ENCODE assay signal across 21 cellular contexts in the genomic region with DNA sequence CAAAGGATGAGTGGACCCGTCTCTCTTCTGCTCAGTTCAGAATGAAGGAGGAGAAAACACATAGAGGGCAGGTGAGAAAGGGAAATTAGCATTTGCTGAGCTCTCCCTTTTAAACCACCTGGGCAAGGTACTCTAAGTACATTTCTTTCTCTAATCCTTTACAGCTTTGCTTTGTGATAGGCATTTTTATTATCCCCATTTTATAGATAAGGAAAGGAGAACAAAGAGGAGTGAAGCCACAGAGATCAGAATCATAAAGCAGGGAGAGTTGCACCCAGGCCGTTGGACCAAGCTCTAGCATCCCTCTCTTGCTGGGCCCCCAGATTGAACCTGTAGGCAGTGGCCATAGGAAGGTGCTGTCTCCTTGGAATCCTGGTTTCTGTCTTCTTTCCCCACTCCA. TPM values are rescaled to one million over a fixed set of nuclear protein-coding genes. Genes with fewer than 3 reads are reported as not detected.
A peak's percentile ranks its signal among the peaks of the same experiment; 100 is the strongest.
DNase-seq lines count a peak whose midpoint lies in the region; ATAC-seq and TF ChIP-seq lines count a peak whose summit lies in the region.
"Had no signal": no experiment of that assay in that cellular context is flagged by ENCODE, and none has a peak within 500 bp of the region (broad histone marks: within the 10 kb centered on the region; RNA-seq: fewer than 3 reads in every experiment).

No MANE protein-coding gene starts in this region.

- H4K91ac ChIP-seq in mesenchymal stem cell (ENCODE audit: low read length), result no peak overlapping the region

- no peak overlapping the region for H2BK12ac ChIP-seq in mesenchymal stem cell (ENCODE audit: low read length in 2 of 2)

- TF ChIP-seq EP300 in transverse colon (IDR thresholded peaks at IDR 0.05; ENCODE audit: low read depth), result no peak

- H3K27me3 ChIP-seq in mesenchymal stem cell (ENCODE audit: control insufficient read depth in 1 of 2, insufficient read depth in 1 of 2, low read length in 2 of 2) (no peaks in the 10 kb centered on the region), transverse colon (no peaks in the 10 kb centered on the region)
- no peaks in the 10 kb centered on the region for H3K27me3 ChIP-seq in naive thymus-derived CD4-positive, alpha-beta T cell (ENCODE audit: control insufficient read depth in 2 of 2, insufficient read depth in 2 of 2, low read length in 2 of 2)
- H3K27me3 ChIP-seq: MG63, SJCRH30 had no signal

- H2AK5ac ChIP-seq in mesenchymal stem cell (ENCODE audit: low read length, severe bottlenecking), result peak overlapping the region; percentile 92

- no peak overlapping the region for H2BK15ac ChIP-seq in mesenchymal stem cell (ENCODE audit: low read depth, poor library complexity, severe bottlenecking)

- H3K4me1 ChIP-seq in mesenchymal stem cell (ENCODE audit: control insufficient read depth, insufficient read depth, low read depth, low read length) (no peaks in the 10 kb centered on the region), transverse colon (peaks cover 0 to 34% (median 14%) of the 10 kb centered on the region in 4 donors)
- peaks cover 18 to 19% of the 10 kb centered on the region in 2 donors for H3K4me1 ChIP-seq in naive thymus-derived CD4-positive, alpha-beta T cell (ENCODE audit: control insufficient read depth in 2 of 2, insufficient read depth in 2 of 2, low read length in 2 of 2)
- H3K4me1 ChIP-seq: SJCRH30 had no signal

- H3K4me3 ChIP-seq in mesenchymal stem cell (ENCODE audit: insufficient read depth in 1 of 2, low read depth in 1 of 2, low read length in 2 of 2) (no peak overlapping the region), transverse colon (no peak overlapping the region)
- no peak overlapping the region for H3K4me3 ChIP-seq in naive thymus-derived CD4-positive, alpha-beta T cell (ENCODE audit: low read length)
- H3K4me3 ChIP-seq: A549, K562, MG63, SJCRH30 had no signal

- H3K9me3 Mint-ChIP-seq in natural killer cell treated with Interleukin-12 subunit alpha and Interleukin-12 subunit beta and Interleukin-15 and Interleukin-18, amount 100 ng/mL, for 72 hours, result no peaks in the 10 kb centered on the region
- peaks cover 0 to 2% of the 10 kb centered on the region in 2 donors for H3K9me3 Mint-ChIP-seq in natural killer cell
- peaks cover 0 to 4% (median 0%) of the 10 kb centered on the region in 11 donors for H3K9me3 Mint-ChIP-seq in naive thymus-derived CD4-positive, alpha-beta T cell
- H3K9me3 Mint-ChIP-seq: CD8-positive, alpha-beta T cell had no signal

- no peak overlapping the region for H3K4me3 Mint-ChIP-seq in natural killer cell treated with Interleukin-12 subunit alpha and Interleukin-12 subunit beta and Interleukin-15 and Interleukin-18, amount 100 ng/mL, for 72 hours
- no peak overlapping the region for H3K4me3 Mint-ChIP-seq in natural killer cell
- no peak overlapping the region for H3K4me3 Mint-ChIP-seq in naive thymus-derived CD4-positive, alpha-beta T cell
- H3K4me3 Mint-ChIP-seq: CD8-positive, alpha-beta T cell had no signal

- peaks cover 7% of the 10 kb centered on the region for H3K36me3 Mint-ChIP-seq in natural killer cell treated with Interleukin-12 subunit alpha and Interleukin-12 subunit beta and Interleukin-15 and Interleukin-18, amount 100 ng/mL, for 72 hours
- H3K36me3 Mint-ChIP-seq in natural killer cell, result no peaks in the 10 kb centered on the region
- peaks cover 0 to 32% (median 28%) of the 10 kb centered on the region in 5 donors for H3K36me3 Mint-ChIP-seq in naive thymus-derived CD4-positive, alpha-beta T cell

- WGBS in mesenchymal stem cell, result 52% methylated on average over 2 of the region's 2 CpGs
- WGBS in transverse colon (ENCODE audit: low coverage in 1 of 2), 2 donors, result 42 to 46% methylated on average over 2 of the region's 2 CpGs

- no peaks in the 10 kb centered on the region for H3K9me3 ChIP-seq in mesenchymal stem cell (ENCODE audit: control insufficient read depth, low read length)
- H3K9me3 ChIP-seq in transverse colon, result no peaks in the 10 kb centered on the region
- H3K9me3 ChIP-seq in naive thymus-derived CD4-positive, alpha-beta T cell (ENCODE audit: control insufficient read depth in 2 of 3, low read length in 3 of 3), result no peaks in the 10 kb centered on the region
- H3K9me3 ChIP-seq: MG63, SJCRH30 had no signal

- H3K27me3 Mint-ChIP-seq in natural killer cell treated with Interleukin-12 subunit alpha and Interleukin-12 subunit beta and Interleukin-15 and Interleukin-18, amount 100 ng/mL, for 72 hours, result no peaks in the 10 kb centered on the region
- no peaks in the 10 kb centered on the region for H3K27me3 Mint-ChIP-seq in natural killer cell (ENCODE audit: low read depth in 2 of 2)
- H3K27me3 Mint-ChIP-seq in naive thymus-derived CD4-positive, alpha-beta T cell, result no peaks in the 10 kb centered on the region

- H3K4me1 Mint-ChIP-seq in natural killer cell treated with Interleukin-12 subunit alpha and Interleukin-12 subunit beta and Interleukin-15 and Interleukin-18, amount 100 ng/mL, for 72 hours (ENCODE audit: low read depth in 2 of 2), result peaks cover 53 to 54% of the 10 kb centered on the region in 2 donors
- peaks cover 35 to 42% of the 10 kb centered on the region in 2 donors for H3K4me1 Mint-ChIP-seq in natural killer cell
- peaks cover 27 to 60% (median 48%) of the 10 kb centered on the region in 7 donors for H3K4me1 Mint-ChIP-seq in naive thymus-derived CD4-positive, alpha-beta T cell

- ATAC-seq in natural killer cell treated with Interleukin-12 subunit alpha and Interleukin-12 subunit beta and Interleukin-15 and Interleukin-18, amount 100 ng/mL, for 72 hours, result no peak
- ATAC-seq in natural killer cell (no peak), HG03097 (IDR thresholded peaks at IDR 0.05; ENCODE audit: low FRiP score, unreplicated experiment) (no peak)
- no peak for ATAC-seq in naive thymus-derived CD4-positive, alpha-beta T cell
- ATAC-seq: A549; CD8-positive, alpha-beta T cell; K562; SK-N-SH treated with all-trans-retinoic acid at 6 μM for 48 hours had no signal

- POLR2A ChIA-PET in naive thymus-derived CD4-positive, alpha-beta T cell (lab: Charles Lee), result interaction anchor here (0.7 to 7.4 kb wide), 7 partner anchors 10 to 124 kb away, joined by 3 to 52 read pairs (median 4); a partner anchor contains a TSS

- H3K18ac ChIP-seq in mesenchymal stem cell (ENCODE audit: low read depth in 1 of 2, low read length in 2 of 2), result no peak overlapping the region

- H3K36me3 ChIP-seq in mesenchymal stem cell (ENCODE audit: control insufficient read depth in 1 of 2, insufficient read depth in 2 of 2, low read depth in 1 of 2, low read length in 2 of 2) (no peaks in the 10 kb centered on the region), transverse colon (no peaks in the 10 kb centered on the region)
- no peaks in the 10 kb centered on the region for H3K36me3 ChIP-seq in naive thymus-derived CD4-positive, alpha-beta T cell (ENCODE audit: control insufficient read depth in 2 of 3, insufficient read depth in 3 of 3, low read length in 3 of 3)
- H3K36me3 ChIP-seq: MG63, SJCRH30 had no signal

- intact Hi-C loops in natural killer cell (cut with micrococcal nuclease) (no loop called here), transverse colon (cut with DNase I; ENCODE audit: low total_unique reads) (no loop called here)
- intact Hi-C loops in naive thymus-derived CD4-positive, alpha-beta T cell (cut with micrococcal nuclease), result no loop called here

- peak; percentile 8 for DNase-seq in natural killer cell treated with Interleukin-12 subunit alpha and Interleukin-12 subunit beta and Interleukin-15 and Interleukin-18, amount 100 ng/mL, for 72 hours (ENCODE audit: low spot score)
- no peak for DNase-seq in natural killer cell
- peak; percentile 54 for DNase-seq in LoVo (ENCODE audit: low spot score)
- no peak for DNase-seq in mesenchymal stem cell
- DNase-seq in transverse colon, result no peak
- no peak for DNase-seq in naive thymus-derived CD4-positive, alpha-beta T cell
- DNase-seq: C1 segment of cervical spinal cord; CD8-positive, alpha-beta T cell; H7; MG63; NCI-H1105 treated with DMSO at 0.1 percent for 48 hours; NCI-H146; NCI-H1930; NCI-H2107; NCI-H524 treated with DMSO at 0.1 percent for 48 hours; NCI-H774; SJCRH30 had no signal

- no peaks in the 10 kb centered on the region for H3K79me1 ChIP-seq in mesenchymal stem cell (replicated peaks; ENCODE audit: low read length, poor library complexity, severe bottlenecking)

- H3K4me2 ChIP-seq in mesenchymal stem cell (ENCODE audit: low read length, poor library complexity, severe bottlenecking), result no peak overlapping the region
- H3K4me2 ChIP-seq: A549 had no signal

- H3K4ac ChIP-seq in mesenchymal stem cell (ENCODE audit: low read depth in 1 of 2, low read length in 2 of 2), result no peak overlapping the region

- no peak overlapping the region for H3K14ac ChIP-seq in mesenchymal stem cell (ENCODE audit: low read length in 2 of 2)

- CTCF ChIA-PET in naive thymus-derived CD4-positive, alpha-beta T cell (lab: Charles Lee), result interaction anchor here (0.7 to 1.3 kb wide), 2 partner anchors 13 to 35 kb away, joined by 4 read pairs; no protein-coding TSS in a partner anchor

- H3K27ac ChIP-seq in mesenchymal stem cell (ENCODE audit: low read length, poor library complexity, severe bottlenecking) (no peak overlapping the region), transverse colon (peak overlapping the region in 3 of 4 donors; percentile 46 to 71 (median 60))
- H3K27ac ChIP-seq in naive thymus-derived CD4-positive, alpha-beta T cell (ENCODE audit: low read depth, low read length), result no peak overlapping the region
- H3K27ac ChIP-seq: A549, SJCRH30 had no signal

- TF ChIP-seq POLR2A in transverse colon (IDR thresholded peaks at IDR 0.05), result no peak

- H2BK120ac ChIP-seq in mesenchymal stem cell (ENCODE audit: low read depth, low read length), result no peak overlapping the region

- TF ChIP-seq CTCF in natural killer cell (IDR thresholded peaks at IDR 0.05) (no peak), transverse colon (IDR thresholded peaks at IDR 0.05) (no peak)

- no peak overlapping the region for H2AFZ ChIP-seq in mesenchymal stem cell (ENCODE audit: low read depth, low read length)

- H3K23ac ChIP-seq in mesenchymal stem cell (ENCODE audit: low read length in 2 of 2), result no peak overlapping the region

- H3K9ac ChIP-seq in mesenchymal stem cell (ENCODE audit: low read length), result no peak overlapping the region

- H2BK5ac ChIP-seq in mesenchymal stem cell (ENCODE audit: low read depth, low read length, poor library complexity, severe bottlenecking), result no peak overlapping the region

- peak overlapping the region in 1 of 2 donors; percentile 69 for H3K27ac Mint-ChIP-seq in natural killer cell treated with Interleukin-12 subunit alpha and Interleukin-12 subunit beta and Interleukin-15 and Interleukin-18, amount 100 ng/mL, for 72 hours
- H3K27ac Mint-ChIP-seq in natural killer cell, result no peak overlapping the region
- H3K27ac Mint-ChIP-seq in naive thymus-derived CD4-positive, alpha-beta T cell, result no peak overlapping the region
- H3K27ac Mint-ChIP-seq: CD8-positive, alpha-beta T cell had no signal

- H4K8ac ChIP-seq in mesenchymal stem cell (ENCODE audit: low read length), result no peak overlapping the region

- in situ Hi-C loops in transverse colon (cut with MboI; ENCODE audit: low pct_ligation_motif_present in 1 of 4, low pct_unique_long_range_greater_than_20kb in 1 of 4, low sequenced_read_pairs in 3 of 4), result no loop called here

RNA-seq across cellular contexts. Expression of a gene that starts 47.0 kb away (rescaled TPM):
- 10 to 100 TPM; 14.0 to 24.6 TPM for total RNA-seq in natural killer cell treated with Interleukin-12 subunit alpha and Interleukin-12 subunit beta and Interleukin-15 and Interleukin-18, amount 100 ng/mL, for 72 hours
- 10 to 100 TPM; 19.4 to 23.9 (median 21.8) TPM for total RNA-seq in natural killer cell
- 6.8 TPM for polyA plus RNA-seq in mesenchymal stem cell (2013, experiment 1 of 2)
- 6.8 TPM for polyA plus RNA-seq in mesenchymal stem cell (2013, experiment 2 of 2)
- total RNA-seq in transverse colon, result 10 to 100 TPM in 1 of 4 donors, 1 to 10 TPM in 3; 3.7 to 12.1 (median 5.9) TPM
- total RNA-seq in naive thymus-derived CD4-positive, alpha-beta T cell, result 10 to 100 TPM; 10.3 to 25.9 (median 17.4) TPM
- polyA plus RNA-seq in naive thymus-derived CD4-positive, alpha-beta T cell, result 10 to 100 TPM in 1 of 2 donors, 1 to 10 TPM in 1; 7.5 to 13.4 TPM

Comparison
In these comparisons a context has a peak if more than half of its experiments do, and no peak if none do; other contexts are left out.
1. DNase-seq: peak in natural killer cell treated with Interleukin-12 subunit alpha and Interleukin-12 subunit beta and Interleukin-15 and Interleukin-18, amount 100 ng/mL, for 72 hours (single experiment) and LoVo (single experiment); none in natural killer cell (single experiment), mesenchymal stem cell (single experiment), transverse colon (single experiment) and naive thymus-derived CD4-positive, alpha-beta T cell (0 of 9).
2. H3K27ac ChIP-seq: peak in transverse colon (3 of 4); none in mesenchymal stem cell (single experiment) and naive thymus-derived CD4-positive, alpha-beta T cell (single experiment).